In the genomic region with DNA sequence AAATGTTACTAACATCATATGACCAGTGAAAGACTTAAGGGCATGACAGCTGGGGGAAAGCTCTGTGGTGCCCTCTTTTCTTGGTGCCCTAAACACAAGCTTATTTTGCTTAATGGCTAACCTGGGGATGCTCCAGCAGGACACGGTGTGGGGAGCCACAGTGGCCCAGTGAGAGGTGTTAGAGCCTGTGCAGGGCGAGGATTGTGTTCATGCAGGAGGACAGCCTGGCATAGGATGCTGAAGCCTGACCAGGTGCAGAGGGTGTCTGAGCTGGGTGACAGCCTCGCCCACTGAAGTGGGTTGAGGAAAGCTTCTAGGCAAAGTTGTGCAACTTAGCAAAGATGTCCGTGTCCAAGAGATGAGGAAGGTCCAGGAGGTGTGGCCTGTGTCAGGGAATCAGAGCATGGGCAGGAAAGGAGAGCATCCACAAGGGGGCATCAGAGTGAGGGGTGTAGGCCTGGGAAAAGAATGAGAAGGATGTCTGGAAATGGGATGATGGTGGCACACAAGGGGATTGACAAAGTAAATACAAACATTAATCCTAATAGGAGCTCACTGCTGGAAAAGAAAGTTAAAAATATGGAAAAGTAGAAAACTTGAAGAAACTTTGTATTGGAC, we compare ENCODE assay signal across 1 cellular context.
TF ChIP-seq lines count a peak whose summit lies in the region.

No MANE protein-coding gene starts in this region.

TF ChIP-seq in K562, 482 proteins besides CTCF, POLR2A, EP300 and RAD21 (continued from another document and continues in another):
- TF ChIP-seq, protein P1, sequence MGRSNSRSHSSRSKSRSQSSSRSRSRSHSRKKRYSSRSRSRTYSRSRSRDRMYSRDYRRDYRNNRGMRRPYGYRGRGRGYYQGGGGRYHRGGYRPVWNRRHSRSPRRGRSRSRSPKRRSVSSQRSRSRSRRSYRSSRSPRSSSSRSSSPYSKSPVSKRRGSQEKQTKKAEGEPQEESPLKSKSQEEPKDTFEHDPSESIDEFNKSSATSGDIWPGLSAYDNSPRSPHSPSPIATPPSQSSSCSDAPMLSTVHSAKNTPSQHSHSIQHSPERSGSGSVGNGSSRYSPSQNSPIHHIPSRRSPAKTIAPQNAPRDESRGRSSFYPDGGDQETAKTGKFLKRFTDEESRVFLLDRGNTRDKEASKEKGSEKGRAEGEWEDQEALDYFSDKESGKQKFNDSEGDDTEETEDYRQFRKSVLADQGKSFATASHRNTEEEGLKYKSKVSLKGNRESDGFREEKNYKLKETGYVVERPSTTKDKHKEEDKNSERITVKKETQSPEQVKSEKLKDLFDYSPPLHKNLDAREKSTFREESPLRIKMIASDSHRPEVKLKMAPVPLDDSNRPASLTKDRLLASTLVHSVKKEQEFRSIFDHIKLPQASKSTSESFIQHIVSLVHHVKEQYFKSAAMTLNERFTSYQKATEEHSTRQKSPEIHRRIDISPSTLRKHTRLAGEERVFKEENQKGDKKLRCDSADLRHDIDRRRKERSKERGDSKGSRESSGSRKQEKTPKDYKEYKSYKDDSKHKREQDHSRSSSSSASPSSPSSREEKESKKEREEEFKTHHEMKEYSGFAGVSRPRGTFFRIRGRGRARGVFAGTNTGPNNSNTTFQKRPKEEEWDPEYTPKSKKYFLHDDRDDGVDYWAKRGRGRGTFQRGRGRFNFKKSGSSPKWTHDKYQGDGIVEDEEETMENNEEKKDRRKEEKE (IDR thresholded peaks at IDR 0.05; ENCODE audit: borderline replicate concordance in 1 of 2, control insufficient read depth in 1 of 2, low read depth in 2 of 2, low read length in 1 of 2), result no peak
- TF ChIP-seq, protein P2, sequence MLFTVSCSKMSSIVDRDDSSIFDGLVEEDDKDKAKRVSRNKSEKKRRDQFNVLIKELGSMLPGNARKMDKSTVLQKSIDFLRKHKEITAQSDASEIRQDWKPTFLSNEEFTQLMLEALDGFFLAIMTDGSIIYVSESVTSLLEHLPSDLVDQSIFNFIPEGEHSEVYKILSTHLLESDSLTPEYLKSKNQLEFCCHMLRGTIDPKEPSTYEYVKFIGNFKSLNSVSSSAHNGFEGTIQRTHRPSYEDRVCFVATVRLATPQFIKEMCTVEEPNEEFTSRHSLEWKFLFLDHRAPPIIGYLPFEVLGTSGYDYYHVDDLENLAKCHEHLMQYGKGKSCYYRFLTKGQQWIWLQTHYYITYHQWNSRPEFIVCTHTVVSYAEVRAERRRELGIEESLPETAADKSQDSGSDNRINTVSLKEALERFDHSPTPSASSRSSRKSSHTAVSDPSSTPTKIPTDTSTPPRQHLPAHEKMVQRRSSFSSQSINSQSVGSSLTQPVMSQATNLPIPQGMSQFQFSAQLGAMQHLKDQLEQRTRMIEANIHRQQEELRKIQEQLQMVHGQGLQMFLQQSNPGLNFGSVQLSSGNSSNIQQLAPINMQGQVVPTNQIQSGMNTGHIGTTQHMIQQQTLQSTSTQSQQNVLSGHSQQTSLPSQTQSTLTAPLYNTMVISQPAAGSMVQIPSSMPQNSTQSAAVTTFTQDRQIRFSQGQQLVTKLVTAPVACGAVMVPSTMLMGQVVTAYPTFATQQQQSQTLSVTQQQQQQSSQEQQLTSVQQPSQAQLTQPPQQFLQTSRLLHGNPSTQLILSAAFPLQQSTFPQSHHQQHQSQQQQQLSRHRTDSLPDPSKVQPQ (CRISPR knock-in tag; IDR thresholded peaks at IDR 0.05; ENCODE audit: borderline replicate concordance), result no peak
- TF ChIP-seq CC2D1A (IDR thresholded peaks at IDR 0.05) (0 out of 2 replicates have a peak, but pooled peaks have one; percentile 48), JUND (IDR thresholded peaks at IDR 0.05; ENCODE audit: borderline replicate concordance, low read depth, low read length) (no peak), JUND (tag; IDR thresholded peaks at IDR 0.05; ENCODE audit: borderline replicate concordance, low read depth, low read length) (peak; percentile 13; the same call in 1 of the 3 replicates), PHF8 (IDR thresholded peaks at IDR 0.05; ENCODE audit: borderline replicate concordance, low read length) (no peak), RBM17 (IDR thresholded peaks at IDR 0.05; ENCODE audit: borderline replicate concordance, low read depth, low read length) (no peak), OTX1 (CRISPR knock-in tag; IDR thresholded peaks at IDR 0.05) (0 out of 2 replicates have a peak, but pooled peaks have one; percentile 26), GABPB2 (CRISPR knock-in tag; conservative IDR thresholded peaks at IDR 0.05) (no peak), CTBP1 (IDR thresholded peaks at IDR 0.05; ENCODE audit: borderline replicate concordance) (peak; percentile 69), SIRT6 (IDR thresholded peaks at IDR 0.05; ENCODE audit: low read depth, low read length) (no peak), KLF10 (CRISPR knock-in tag; IDR thresholded peaks at IDR 0.05) (no peak), SAFB2 (IDR thresholded peaks at IDR 0.05; ENCODE audit: borderline replicate concordance, low read depth, low read length, severe bottlenecking) (no peak), NR4A1 (CRISPR knock-in tag; IDR thresholded peaks at IDR 0.05) (no peak), NR4A1 (tag; IDR thresholded peaks at IDR 0.05) (no peak), CEBPG (CRISPR knock-in tag; IDR thresholded peaks at IDR 0.05) (no peak), CEBPG (tag; conservative IDR thresholded peaks at IDR 0.05 in 1 of 2, IDR thresholded peaks at IDR 0.05 in 1 of 2) (peak in 1 of 2 experiments; percentile 28; a peak in 1 of 4 replicates), STAT5B (CRISPR knock-in tag; IDR thresholded peaks at IDR 0.05) (no peak), ZNF133 (CRISPR knock-in tag; IDR thresholded peaks at IDR 0.05) (no peak), XRCC3 (IDR thresholded peaks at IDR 0.05) (no peak), HNRNPUL1 (IDR thresholded peaks at IDR 0.05; ENCODE audit: low read length) (no peak)
- TF ChIP-seq, protein P3, sequence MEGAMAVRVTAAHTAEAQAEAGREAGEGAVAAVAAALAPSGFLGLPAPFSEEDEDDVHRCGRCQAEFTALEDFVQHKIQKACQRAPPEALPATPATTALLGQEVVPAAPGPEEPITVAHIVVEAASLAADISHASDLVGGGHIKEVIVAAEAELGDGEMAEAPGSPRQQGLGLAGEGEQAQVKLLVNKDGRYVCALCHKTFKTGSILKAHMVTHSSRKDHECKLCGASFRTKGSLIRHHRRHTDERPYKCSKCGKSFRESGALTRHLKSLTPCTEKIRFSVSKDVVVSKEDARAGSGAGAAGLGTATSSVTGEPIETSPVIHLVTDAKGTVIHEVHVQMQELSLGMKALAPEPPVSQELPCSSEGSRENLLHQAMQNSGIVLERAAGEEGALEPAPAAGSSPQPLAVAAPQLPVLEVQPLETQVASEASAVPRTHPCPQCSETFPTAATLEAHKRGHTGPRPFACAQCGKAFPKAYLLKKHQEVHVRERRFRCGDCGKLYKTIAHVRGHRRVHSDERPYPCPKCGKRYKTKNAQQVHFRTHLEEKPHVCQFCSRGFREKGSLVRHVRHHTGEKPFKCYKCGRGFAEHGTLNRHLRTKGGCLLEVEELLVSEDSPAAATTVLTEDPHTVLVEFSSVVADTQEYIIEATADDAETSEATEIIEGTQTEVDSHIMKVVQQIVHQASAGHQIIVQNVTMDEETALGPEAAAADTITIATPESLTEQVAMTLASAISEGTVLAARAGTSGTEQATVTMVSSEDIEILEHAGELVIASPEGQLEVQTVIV (CRISPR knock-in tag; IDR thresholded peaks at IDR 0.05; ENCODE audit: borderline replicate concordance), result no peak
- TF ChIP-seq, protein P4, sequence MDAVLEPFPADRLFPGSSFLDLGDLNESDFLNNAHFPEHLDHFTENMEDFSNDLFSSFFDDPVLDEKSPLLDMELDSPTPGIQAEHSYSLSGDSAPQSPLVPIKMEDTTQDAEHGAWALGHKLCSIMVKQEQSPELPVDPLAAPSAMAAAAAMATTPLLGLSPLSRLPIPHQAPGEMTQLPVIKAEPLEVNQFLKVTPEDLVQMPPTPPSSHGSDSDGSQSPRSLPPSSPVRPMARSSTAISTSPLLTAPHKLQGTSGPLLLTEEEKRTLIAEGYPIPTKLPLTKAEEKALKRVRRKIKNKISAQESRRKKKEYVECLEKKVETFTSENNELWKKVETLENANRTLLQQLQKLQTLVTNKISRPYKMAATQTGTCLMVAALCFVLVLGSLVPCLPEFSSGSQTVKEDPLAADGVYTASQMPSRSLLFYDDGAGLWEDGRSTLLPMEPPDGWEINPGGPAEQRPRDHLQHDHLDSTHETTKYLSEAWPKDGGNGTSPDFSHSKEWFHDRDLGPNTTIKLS (IDR thresholded peaks at IDR 0.05; ENCODE audit: borderline replicate concordance, low read depth), result no peak
- TF ChIP-seq, protein P5, sequence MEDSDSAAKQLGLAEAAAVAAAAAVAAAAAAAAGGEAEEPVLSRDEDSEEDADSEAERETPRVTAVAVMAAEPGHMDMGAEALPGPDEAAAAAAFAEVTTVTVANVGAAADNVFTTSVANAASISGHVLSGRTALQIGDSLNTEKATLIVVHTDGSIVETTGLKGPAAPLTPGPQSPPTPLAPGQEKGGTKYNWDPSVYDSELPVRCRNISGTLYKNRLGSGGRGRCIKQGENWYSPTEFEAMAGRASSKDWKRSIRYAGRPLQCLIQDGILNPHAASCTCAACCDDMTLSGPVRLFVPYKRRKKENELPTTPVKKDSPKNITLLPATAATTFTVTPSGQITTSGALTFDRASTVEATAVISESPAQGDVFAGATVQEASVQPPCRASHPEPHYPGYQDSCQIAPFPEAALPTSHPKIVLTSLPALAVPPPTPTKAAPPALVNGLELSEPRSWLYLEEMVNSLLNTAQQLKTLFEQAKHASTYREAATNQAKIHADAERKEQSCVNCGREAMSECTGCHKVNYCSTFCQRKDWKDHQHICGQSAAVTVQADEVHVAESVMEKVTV (CRISPR knock-in tag; IDR thresholded peaks at IDR 0.05), result 0 out of 2 replicates have a peak, but pooled peaks have one; percentile 59
- TF ChIP-seq, protein P6, sequence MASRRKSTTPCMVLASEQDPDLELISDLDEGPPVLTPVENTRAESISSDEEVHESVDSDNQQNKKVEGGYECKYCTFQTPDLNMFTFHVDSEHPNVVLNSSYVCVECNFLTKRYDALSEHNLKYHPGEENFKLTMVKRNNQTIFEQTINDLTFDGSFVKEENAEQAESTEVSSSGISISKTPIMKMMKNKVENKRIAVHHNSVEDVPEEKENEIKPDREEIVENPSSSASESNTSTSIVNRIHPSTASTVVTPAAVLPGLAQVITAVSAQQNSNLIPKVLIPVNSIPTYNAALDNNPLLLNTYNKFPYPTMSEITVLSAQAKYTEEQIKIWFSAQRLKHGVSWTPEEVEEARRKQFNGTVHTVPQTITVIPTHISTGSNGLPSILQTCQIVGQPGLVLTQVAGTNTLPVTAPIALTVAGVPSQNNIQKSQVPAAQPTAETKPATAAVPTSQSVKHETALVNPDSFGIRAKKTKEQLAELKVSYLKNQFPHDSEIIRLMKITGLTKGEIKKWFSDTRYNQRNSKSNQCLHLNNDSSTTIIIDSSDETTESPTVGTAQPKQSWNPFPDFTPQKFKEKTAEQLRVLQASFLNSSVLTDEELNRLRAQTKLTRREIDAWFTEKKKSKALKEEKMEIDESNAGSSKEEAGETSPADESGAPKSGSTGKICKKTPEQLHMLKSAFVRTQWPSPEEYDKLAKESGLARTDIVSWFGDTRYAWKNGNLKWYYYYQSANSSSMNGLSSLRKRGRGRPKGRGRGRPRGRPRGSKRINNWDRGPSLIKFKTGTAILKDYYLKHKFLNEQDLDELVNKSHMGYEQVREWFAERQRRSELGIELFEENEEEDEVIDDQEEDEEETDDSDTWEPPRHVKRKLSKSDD (conservative IDR thresholded peaks at IDR 0.05; ENCODE audit: low read length), result no peak
- TF ChIP-seq, protein P7, sequence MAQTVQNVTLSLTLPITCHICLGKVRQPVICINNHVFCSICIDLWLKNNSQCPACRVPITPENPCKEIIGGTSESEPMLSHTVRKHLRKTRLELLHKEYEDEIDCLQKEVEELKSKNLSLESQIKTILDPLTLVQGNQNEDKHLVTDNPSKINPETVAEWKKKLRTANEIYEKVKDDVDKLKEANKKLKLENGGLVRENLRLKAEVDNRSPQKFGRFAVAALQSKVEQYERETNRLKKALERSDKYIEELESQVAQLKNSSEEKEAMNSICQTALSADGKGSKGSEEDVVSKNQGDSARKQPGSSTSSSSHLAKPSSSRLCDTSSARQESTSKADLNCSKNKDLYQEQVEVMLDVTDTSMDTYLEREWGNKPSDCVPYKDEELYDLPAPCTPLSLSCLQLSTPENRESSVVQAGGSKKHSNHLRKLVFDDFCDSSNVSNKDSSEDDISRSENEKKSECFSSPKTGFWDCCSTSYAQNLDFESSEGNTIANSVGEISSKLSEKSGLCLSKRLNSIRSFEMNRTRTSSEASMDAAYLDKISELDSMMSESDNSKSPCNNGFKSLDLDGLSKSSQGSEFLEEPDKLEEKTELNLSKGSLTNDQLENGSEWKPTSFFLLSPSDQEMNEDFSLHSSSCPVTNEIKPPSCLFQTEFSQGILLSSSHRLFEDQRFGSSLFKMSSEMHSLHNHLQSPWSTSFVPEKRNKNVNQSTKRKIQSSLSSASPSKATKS (CRISPR knock-in tag; IDR thresholded peaks at IDR 0.05), result no peak
- TF ChIP-seq, protein P8, sequence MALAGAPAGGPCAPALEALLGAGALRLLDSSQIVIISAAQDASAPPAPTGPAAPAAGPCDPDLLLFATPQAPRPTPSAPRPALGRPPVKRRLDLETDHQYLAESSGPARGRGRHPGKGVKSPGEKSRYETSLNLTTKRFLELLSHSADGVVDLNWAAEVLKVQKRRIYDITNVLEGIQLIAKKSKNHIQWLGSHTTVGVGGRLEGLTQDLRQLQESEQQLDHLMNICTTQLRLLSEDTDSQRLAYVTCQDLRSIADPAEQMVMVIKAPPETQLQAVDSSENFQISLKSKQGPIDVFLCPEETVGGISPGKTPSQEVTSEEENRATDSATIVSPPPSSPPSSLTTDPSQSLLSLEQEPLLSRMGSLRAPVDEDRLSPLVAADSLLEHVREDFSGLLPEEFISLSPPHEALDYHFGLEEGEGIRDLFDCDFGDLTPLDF (CRISPR knock-in tag; IDR thresholded peaks at IDR 0.05), result no peak
- TF ChIP-seq, protein P9, sequence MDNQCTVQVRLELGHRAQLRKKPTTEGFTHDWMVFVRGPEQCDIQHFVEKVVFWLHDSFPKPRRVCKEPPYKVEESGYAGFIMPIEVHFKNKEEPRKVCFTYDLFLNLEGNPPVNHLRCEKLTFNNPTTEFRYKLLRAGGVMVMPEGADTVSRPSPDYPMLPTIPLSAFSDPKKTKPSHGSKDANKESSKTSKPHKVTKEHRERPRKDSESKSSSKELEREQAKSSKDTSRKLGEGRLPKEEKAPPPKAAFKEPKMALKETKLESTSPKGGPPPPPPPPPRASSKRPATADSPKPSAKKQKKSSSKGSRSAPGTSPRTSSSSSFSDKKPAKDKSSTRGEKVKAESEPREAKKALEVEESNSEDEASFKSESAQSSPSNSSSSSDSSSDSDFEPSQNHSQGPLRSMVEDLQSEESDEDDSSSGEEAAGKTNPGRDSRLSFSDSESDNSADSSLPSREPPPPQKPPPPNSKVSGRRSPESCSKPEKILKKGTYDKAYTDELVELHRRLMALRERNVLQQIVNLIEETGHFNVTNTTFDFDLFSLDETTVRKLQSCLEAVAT (IDR thresholded peaks at IDR 0.05), result peak in 1 of 2 experiments; percentile 69; a peak in 1 of 4 replicates
- TF ChIP-seq, protein P10, sequence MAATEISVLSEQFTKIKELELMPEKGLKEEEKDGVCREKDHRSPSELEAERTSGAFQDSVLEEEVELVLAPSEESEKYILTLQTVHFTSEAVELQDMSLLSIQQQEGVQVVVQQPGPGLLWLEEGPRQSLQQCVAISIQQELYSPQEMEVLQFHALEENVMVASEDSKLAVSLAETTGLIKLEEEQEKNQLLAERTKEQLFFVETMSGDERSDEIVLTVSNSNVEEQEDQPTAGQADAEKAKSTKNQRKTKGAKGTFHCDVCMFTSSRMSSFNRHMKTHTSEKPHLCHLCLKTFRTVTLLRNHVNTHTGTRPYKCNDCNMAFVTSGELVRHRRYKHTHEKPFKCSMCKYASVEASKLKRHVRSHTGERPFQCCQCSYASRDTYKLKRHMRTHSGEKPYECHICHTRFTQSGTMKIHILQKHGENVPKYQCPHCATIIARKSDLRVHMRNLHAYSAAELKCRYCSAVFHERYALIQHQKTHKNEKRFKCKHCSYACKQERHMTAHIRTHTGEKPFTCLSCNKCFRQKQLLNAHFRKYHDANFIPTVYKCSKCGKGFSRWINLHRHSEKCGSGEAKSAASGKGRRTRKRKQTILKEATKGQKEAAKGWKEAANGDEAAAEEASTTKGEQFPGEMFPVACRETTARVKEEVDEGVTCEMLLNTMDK (IDR thresholded peaks at IDR 0.05; ENCODE audit: borderline replicate concordance, insufficient read depth, low read depth, low read length, poor library complexity, severe bottlenecking), result peak; percentile 22
